Comparison of ENCODE assay signal across 40 cellular contexts in the genomic region with DNA sequence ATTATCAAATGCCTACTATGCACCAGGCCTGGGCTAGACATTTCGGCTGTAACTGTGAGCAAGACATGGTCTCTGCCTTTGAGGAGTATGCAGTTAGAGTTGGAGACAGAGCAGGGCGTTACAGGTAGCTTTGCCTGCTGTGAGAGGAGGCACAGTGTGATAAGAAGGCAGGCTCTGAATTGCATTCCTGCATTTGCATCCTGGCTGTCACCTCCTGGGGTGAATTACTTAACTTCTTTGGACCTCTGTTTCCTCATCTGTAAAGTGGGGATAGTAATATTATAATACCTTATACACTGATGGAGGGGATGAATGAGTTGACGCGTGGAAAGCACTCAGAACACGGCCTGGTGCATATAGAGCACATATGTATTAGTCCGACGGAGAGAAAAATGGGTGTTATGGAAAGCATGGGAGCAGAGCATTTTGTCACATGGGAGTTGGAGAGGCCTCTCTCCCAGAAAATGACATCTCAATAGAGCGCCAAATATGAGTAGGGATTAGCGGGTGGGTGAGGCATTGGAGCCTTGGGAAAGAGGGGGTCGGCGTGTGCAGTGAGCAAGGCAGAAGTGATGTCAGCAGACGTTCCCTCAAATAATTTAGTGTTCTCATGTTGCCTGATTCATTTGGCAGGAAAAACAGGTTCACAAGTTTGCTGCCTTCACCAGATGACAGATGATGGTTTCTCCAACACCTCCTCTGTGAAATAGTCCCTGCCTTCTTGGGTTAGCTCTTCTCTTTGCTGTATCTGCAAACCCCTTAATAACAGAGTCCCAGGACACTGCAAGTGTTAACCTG.
DNase-seq lines count a peak whose midpoint lies in the region; ATAC-seq, FAIRE-seq and TF ChIP-seq lines count a peak whose summit lies in the region.
"Had no signal": no experiment of that assay in that cellular context is flagged by ENCODE, and none has a peak within 500 bp of the region (broad histone marks: within the 10 kb centered on the region; RNA-seq: fewer than 3 reads in every experiment).

No MANE protein-coding gene starts in this region.

- H3K4me1 Mint-ChIP-seq in CD14-positive monocyte = peaks cover 2% of the 10 kb centered on the region
- no peaks in the 10 kb centered on the region for H3K4me1 Mint-ChIP-seq in CD4-positive, alpha-beta T cell (ENCODE audit: low read depth)
- H3K4me1 Mint-ChIP-seq: central memory CD8-positive, alpha-beta T cell; neural crest cell had no signal

- DNase-seq in NCI-H2171 treated with DMSO at 0.1 percent for 48 hours (lab: John Stamatoyannopoulos, UW) = peak; percentile 22
- DNase-seq in NCI-H2171 (lab: John Stamatoyannopoulos, UW) = no peak
- peak; percentile 84 for DNase-seq in bronchial epithelial cell (ENCODE audit: low read depth)
- DNase-seq in fibroblast of the aortic adventitia (ENCODE audit: low read depth) = peak; percentile 64
- DNase-seq in skeletal muscle cell (ENCODE audit: low read depth) = peak; percentile 27
- no peak for DNase-seq in CD14-positive monocyte (ENCODE audit: low spot score)
- no peak for DNase-seq in CD4-positive, alpha-beta T cell
- DNase-seq: activated CD4-positive, alpha-beta T cell treated with anti-CD3 and anti-CD28 coated beads, Interleukin-2, amount 10 ng/mL, durations not matched to agents 24 days and 14 days; activated effector memory CD4-positive, alpha-beta T cell treated with Interleukin-2 at 50 U/mL for 16 hours; activated naive CD8-positive, alpha-beta T cell treated with anti-CD3 and anti-CD28 coated beads for 36 hours; activated T-cell treated with anti-CD3 and anti-CD28 coated beads, Interleukin-2, amount 50 U/mL, for 1 hour; aorta; CD4-positive, CD25-positive, alpha-beta regulatory T cell; DND-41; effector memory CD8-positive, alpha-beta T cell; esophagus squamous epithelium; Karpas-422; left ventricle myocardium inferior; mesenchymal stem cell; NCI-H1436; NCI-H2081; NCI-H446; NCI-H82; pancreas; RPMI8226; SJCRH30; stimulated activated CD4-positive, alpha-beta T cell treated with anti-CD3 and anti-CD28 coated beads, Interleukin-2, amount 100 ng/mL, for 24 hours; stimulated activated naive CD8-positive, alpha-beta T cell treated with anti-CD3 and anti-CD28 coated beads, Interleukin-15, Interleukin-2, amounts not matched to agents 100 U/mL and 50 U/mL, for 24 hours; SW 1271; T-helper 9 cell had no signal

- H3K4me3 ChIP-seq in bronchial epithelial cell (ENCODE audit: low read depth, low read length) (no peak overlapping the region), fibroblast of the aortic adventitia (ENCODE audit: low read depth, low read length) (no peak overlapping the region), skeletal muscle cell (ENCODE audit: low read depth, low read length) (no peak overlapping the region)
- H3K4me3 ChIP-seq: esophagus squamous epithelium, hepatocyte, left ventricle myocardium inferior, pancreas, SJCRH30 had no signal

- no peak for TF ChIP-seq CTCF in bronchial epithelial cell (IDR thresholded peaks at IDR 0.05; ENCODE audit: insufficient read depth, low read length, severe bottlenecking)
- TF ChIP-seq CTCF in fibroblast of the aortic adventitia (IDR thresholded peaks at IDR 0.05; ENCODE audit: insufficient read depth, low read length) = no peak
- no peak for TF ChIP-seq CTCF in CD14-positive monocyte (IDR thresholded peaks at IDR 0.05)
- TF ChIP-seq CTCF in CD4-positive, alpha-beta T cell (IDR thresholded peaks at IDR 0.05) = no peak

- no peak for ATAC-seq in GM21717 (IDR thresholded peaks at IDR 0.05; ENCODE audit: unreplicated experiment)
- no peak for ATAC-seq in CD4-positive, alpha-beta T cell (ENCODE audit: poor library complexity)
- ATAC-seq: effector memory CD8-positive, alpha-beta T cell; HCT116; HepG2; pancreas; stimulated activated naive CD8-positive, alpha-beta T cell treated with anti-CD3 and anti-CD28 coated beads, Interleukin-15, Interleukin-2, amounts not matched to agents 100 U/mL and 50 U/mL, for 24 hours had no signal

- peak; percentile 50 for FAIRE-seq in bronchial epithelial cell (lab: Jason Lieb, UNC)
- FAIRE-seq: HepG2, keratinocyte, pancreas, urothelium cell line had no signal

- no peak overlapping the region for H3K27ac ChIP-seq in CD4-positive, alpha-beta T cell (ENCODE audit: low read depth, low read length)
- H3K27ac ChIP-seq: 22Rv1, esophagus squamous epithelium, hepatocyte, left ventricle myocardium inferior, pancreas, SJCRH30, VCaP had no signal

- H3K9me3 Mint-ChIP-seq in CD14-positive monocyte = peaks cover 0 to 4% (median 2%) of the 10 kb centered on the region in 7 donors
- no peaks in the 10 kb centered on the region for H3K9me3 Mint-ChIP-seq in CD4-positive, alpha-beta T cell
- H3K9me3 Mint-ChIP-seq: activated naive CD8-positive, alpha-beta T cell treated with anti-CD3 and anti-CD28 coated beads for 36 hours; effector memory CD8-positive, alpha-beta T cell; neural crest cell had no signal

- CTCF ChIA-PET in CD4-positive, alpha-beta T cell (lab: Charles Lee) = no interaction called here

- no peak overlapping the region for H3K27ac Mint-ChIP-seq in CD14-positive monocyte
- no peak overlapping the region for H3K27ac Mint-ChIP-seq in CD4-positive, alpha-beta T cell
- H3K27ac Mint-ChIP-seq: activated CD4-positive, alpha-beta T cell treated with anti-CD3 and anti-CD28 coated beads, Interleukin-2, amount 10 ng/mL, durations not matched to agents 24 days and 14 days; activated naive CD8-positive, alpha-beta T cell treated with anti-CD3 and anti-CD28 coated beads for 36 hours; CD4-positive, CD25-positive, alpha-beta regulatory T cell; effector memory CD8-positive, alpha-beta T cell had no signal

- H3K27me3 Mint-ChIP-seq in CD14-positive monocyte (ENCODE audit: low read depth in 3 of 3) = peaks cover 0 to 4% (median under 1%) of the 10 kb centered on the region in 3 donors
- H3K27me3 Mint-ChIP-seq in CD4-positive, alpha-beta T cell = no peaks in the 10 kb centered on the region
- H3K27me3 Mint-ChIP-seq: activated CD4-positive, alpha-beta T cell treated with anti-CD3 and anti-CD28 coated beads, Interleukin-2, amount 10 ng/mL, durations not matched to agents 24 days and 14 days; activated naive CD8-positive, alpha-beta T cell treated with anti-CD3 and anti-CD28 coated beads for 36 hours had no signal

- H3K36me3 Mint-ChIP-seq in CD14-positive monocyte = no peaks in the 10 kb centered on the region
- no peaks in the 10 kb centered on the region for H3K36me3 Mint-ChIP-seq in CD4-positive, alpha-beta T cell (ENCODE audit: low read depth)
- H3K36me3 Mint-ChIP-seq: CD4-positive, CD25-positive, alpha-beta regulatory T cell had no signal

- POLR2A ChIA-PET in CD4-positive, alpha-beta T cell (lab: Charles Lee) = interaction anchor here (0.6 kb wide), 1 partner anchor 71 kb away, joined by 3 read pairs; no protein-coding TSS in a partner anchor

- no peaks in the 10 kb centered on the region for H3K36me3 ChIP-seq in bronchial epithelial cell (ENCODE audit: control insufficient read depth, insufficient read depth, low read length)
- H3K36me3 ChIP-seq: esophagus squamous epithelium, left ventricle myocardium inferior, pancreas, SJCRH30 had no signal

- H3K27me3 ChIP-seq in bronchial epithelial cell (ENCODE audit: control insufficient read depth, insufficient read depth, low read length) = no peaks in the 10 kb centered on the region
- H3K27me3 ChIP-seq in CD4-positive, alpha-beta T cell (ENCODE audit: control insufficient read depth, insufficient read depth, low read length) = no peaks in the 10 kb centered on the region
- H3K27me3 ChIP-seq: esophagus squamous epithelium, hepatocyte, pancreas, SJCRH30 had no signal

- intact Hi-C loops in CD14-positive monocyte (cut with micrococcal nuclease) = no loop called here
- intact Hi-C loops in CD4-positive, alpha-beta T cell (cut with DNase I, micrococcal nuclease) = no loop called here

- no peak overlapping the region for H3K4me3 Mint-ChIP-seq in CD14-positive monocyte
- no peak overlapping the region for H3K4me3 Mint-ChIP-seq in CD4-positive, alpha-beta T cell
- H3K4me3 Mint-ChIP-seq: activated CD4-positive, alpha-beta T cell treated with anti-CD3 and anti-CD28 coated beads, Interleukin-2, amount 10 ng/mL, durations not matched to agents 24 days and 14 days; activated naive CD8-positive, alpha-beta T cell treated with anti-CD3 and anti-CD28 coated beads for 36 hours; CD4-positive, CD25-positive, alpha-beta regulatory T cell; central memory CD8-positive, alpha-beta T cell; effector memory CD8-positive, alpha-beta T cell; neural crest cell had no signal

- H3K9me3 ChIP-seq in CD4-positive, alpha-beta T cell (ENCODE audit: control insufficient read depth, low read length) = no peaks in the 10 kb centered on the region
- H3K9me3 ChIP-seq: esophagus squamous epithelium, left ventricle myocardium inferior, pancreas, SJCRH30 had no signal

Comparison
In these comparisons a context has a peak if more than half of its experiments do, and no peak if none do; other contexts are left out.
1. DNase-seq: peak in NCI-H2171 treated with DMSO at 0.1 percent for 48 hours (single experiment), bronchial epithelial cell (single experiment), fibroblast of the aortic adventitia (single experiment) and skeletal muscle cell (single experiment); none in NCI-H2171 (single experiment), CD14-positive monocyte (single experiment) and CD4-positive, alpha-beta T cell (0 of 10).